24 cellular contexts compared by ENCODE assay signal in the genomic region with DNA sequence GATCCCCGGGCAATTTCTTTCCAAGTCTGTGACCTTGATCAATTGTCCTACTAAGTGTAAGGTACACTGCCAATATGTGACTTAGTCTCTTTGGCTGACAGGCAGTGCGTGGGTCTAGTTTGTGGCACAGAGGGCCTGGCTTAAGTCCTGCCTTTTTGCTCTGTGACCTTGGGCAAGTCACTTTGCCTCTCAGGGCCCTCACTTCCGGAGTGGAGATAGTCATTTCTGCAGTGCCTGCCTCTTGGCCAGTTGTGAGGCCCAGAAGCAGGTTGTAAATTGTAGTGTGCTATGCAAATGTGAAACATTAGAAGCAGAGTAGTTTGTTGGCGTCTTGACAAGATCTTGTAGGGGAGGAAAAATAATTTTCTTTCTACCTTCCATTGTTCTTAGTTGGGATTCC. TPM values are rescaled to one million over a fixed set of nuclear protein-coding genes. Genes with fewer than 3 reads are reported as not detected.
DNase-seq lines count a peak whose midpoint lies in the region; ATAC-seq and TF ChIP-seq lines count a peak whose summit lies in the region.
"Had no signal": no experiment of that assay in that cellular context is flagged by ENCODE, and none has a peak within 500 bp of the region (broad histone marks: within the 10 kb centered on the region; RNA-seq: fewer than 3 reads in every experiment).

No MANE protein-coding gene starts in this region.

- H3K36me3 Mint-ChIP-seq in activated naive CD4-positive, alpha-beta T cell treated with anti-CD3 and anti-CD28 coated beads for 36 hours (ENCODE audit: low read depth) = no peaks in the 10 kb centered on the region
- H3K36me3 Mint-ChIP-seq: activated naive CD8-positive, alpha-beta T cell; memory B cell had no signal

- no TSS peak for BruUV-seq in A673 (replicated peaks; lab: Mats Ljungman, UMichigan)

- H3K4me3 ChIP-seq in A673 (ENCODE audit: low read depth, low read length, poor library complexity, severe bottlenecking) (no peak overlapping the region), SK-N-MC (peak overlapping the region; percentile 65)
- H3K4me3 ChIP-seq: BLaER1 had no signal

- no peak overlapping the region for H3K27ac Mint-ChIP-seq in activated naive CD4-positive, alpha-beta T cell treated with anti-CD3 and anti-CD28 coated beads for 36 hours
- H3K27ac Mint-ChIP-seq: activated naive CD8-positive, alpha-beta T cell; activated T-helper 17 cell treated with anti-CD3 and anti-CD28 coated beads, Interleukin-2, amount 50 U/mL, for 72 hours; dendritic cell treated with granulocyte-macrophage colony-stimulating factor and Interleukin-4, amounts not matched to agents 40 ng/mL and 50 ng/mL, for 4 days; memory B cell; stimulated activated naive CD8-positive, alpha-beta T cell treated with anti-CD3 and anti-CD28 coated beads, Interleukin-15, Interleukin-2, amounts not matched to agents 100 ng/mL and 50 ng/mL, for 24 hours had no signal

- ATAC-seq in GM18867 (IDR thresholded peaks at IDR 0.05; ENCODE audit: unreplicated experiment) (peak; percentile 94), HG03280 (IDR thresholded peaks at IDR 0.05; ENCODE audit: unreplicated experiment) (peak; percentile 65)
- ATAC-seq: activated T-helper 17 cell treated with anti-CD3 and anti-CD28 coated beads, Interleukin-2, amount 50 U/mL, for 72 hours; HCT116 had no signal

- H3K9me3 ChIP-seq in A673 (ENCODE audit: low read depth, low read length, poor library complexity, severe bottlenecking) = no peaks in the 10 kb centered on the region
- H3K9me3 ChIP-seq in SK-N-MC (ENCODE audit: low read depth, low read length) = no peaks in the 10 kb centered on the region

- TF ChIP-seq CTCF in A673 (conservative IDR thresholded peaks at IDR 0.05; ENCODE audit: low read depth, low read length) = no peak

- H3K4me3 Mint-ChIP-seq in activated naive CD4-positive, alpha-beta T cell treated with anti-CD3 and anti-CD28 coated beads for 36 hours = no peak overlapping the region
- H3K4me3 Mint-ChIP-seq: activated naive CD8-positive, alpha-beta T cell; activated T-helper 17 cell treated with anti-CD3 and anti-CD28 coated beads, Interleukin-2, amount 50 U/mL, for 72 hours; dendritic cell treated with granulocyte-macrophage colony-stimulating factor and Interleukin-4, amounts not matched to agents 40 ng/mL and 50 ng/mL, for 4 days; memory B cell; stimulated activated naive CD8-positive, alpha-beta T cell treated with anti-CD3 and anti-CD28 coated beads, Interleukin-15, Interleukin-2, amounts not matched to agents 100 ng/mL and 50 ng/mL, for 24 hours had no signal

- peaks cover 67% of the 10 kb centered on the region for H3K4me1 ChIP-seq in A673 (ENCODE audit: insufficient read depth, low read length, poor library complexity, severe bottlenecking)

- intact Hi-C loops in A673 (cut with micrococcal nuclease; ENCODE audit: unreplicated experiment) = no loop called here
- intact Hi-C loops in activated naive CD4-positive, alpha-beta T cell treated with anti-CD3 and anti-CD28 coated beads for 36 hours (cut with micrococcal nuclease) = no loop called here

- DNase-seq in A673 (ENCODE audit: low spot score) (peak; percentile 63), SK-N-MC (ENCODE audit: low read depth, low spot score) (no peak), NCI-H446 treated with DMSO at 0.1 percent for 48 hours (lab: John Stamatoyannopoulos, UW) (no peak), DMS79 (lab: John Stamatoyannopoulos, UW) (no peak)
- DNase-seq in activated CD8-positive, alpha-beta memory T cell treated with anti-CD3 and anti-CD28 coated beads for 24 hours = no peak
- no peak for DNase-seq in activated naive CD4-positive, alpha-beta T cell treated with anti-CD3 and anti-CD28 coated beads for 36 hours
- DNase-seq: central memory CD4-positive, alpha-beta T cell; MV-4-11; NCI-H82; posterior cingulate gyrus; stimulated activated CD4-positive, alpha-beta T cell treated with anti-CD3 and anti-CD28 coated beads, Interleukin-15, amount 100 ng/mL, for 24 hours; SW 1271; T1000 had no signal

- CTCF ChIA-PET in A673 (lab: Charles Lee) = no interaction called here
- CTCF ChIA-PET in activated naive CD4-positive, alpha-beta T cell treated with anti-CD3 and anti-CD28 coated beads for 36 hours (lab: Charles Lee) = no interaction called here

- H3K36me3 ChIP-seq in A673 (ENCODE audit: insufficient read depth, low read length, poor library complexity, severe bottlenecking) = no peaks in the 10 kb centered on the region
- no peaks in the 10 kb centered on the region for H3K36me3 ChIP-seq in SK-N-MC (ENCODE audit: insufficient read depth, low read length)
- H3K36me3 ChIP-seq: BLaER1 had no signal

- H3K9ac ChIP-seq in SK-N-MC (ENCODE audit: insufficient read length) = peak overlapping the region; percentile 69
- H3K9ac ChIP-seq: BLaER1 had no signal

- H3K4me1 Mint-ChIP-seq in activated naive CD4-positive, alpha-beta T cell treated with anti-CD3 and anti-CD28 coated beads for 36 hours (ENCODE audit: low read depth) = no peaks in the 10 kb centered on the region
- H3K4me1 Mint-ChIP-seq: activated T-helper 17 cell treated with anti-CD3 and anti-CD28 coated beads, Interleukin-2, amount 50 U/mL, for 72 hours; memory B cell had no signal

- no peaks in the 10 kb centered on the region for H3K9me3 Mint-ChIP-seq in activated naive CD4-positive, alpha-beta T cell treated with anti-CD3 and anti-CD28 coated beads for 36 hours
- H3K9me3 Mint-ChIP-seq: activated T-helper 17 cell treated with anti-CD3 and anti-CD28 coated beads, Interleukin-2, amount 50 U/mL, for 72 hours; dendritic cell treated with granulocyte-macrophage colony-stimulating factor and Interleukin-4, amounts not matched to agents 40 ng/mL and 50 ng/mL, for 4 days; memory B cell; stimulated activated naive CD8-positive, alpha-beta T cell treated with anti-CD3 and anti-CD28 coated beads, Interleukin-15, Interleukin-2, amounts not matched to agents 100 ng/mL and 50 ng/mL, for 24 hours had no signal

- POLR2A ChIA-PET in A673 (lab: Charles Lee; ENCODE audit: low non-redundant PET) = no interaction called here

- peaks cover 3% of the 10 kb centered on the region for H3K27me3 Mint-ChIP-seq in activated naive CD4-positive, alpha-beta T cell treated with anti-CD3 and anti-CD28 coated beads for 36 hours (ENCODE audit: low read depth)
- H3K27me3 Mint-ChIP-seq: memory B cell had no signal

- H3K27ac ChIP-seq in A673 (ENCODE audit: low read depth, low read length, poor library complexity, severe bottlenecking) = peak overlapping the region; percentile 93
- H3K27ac ChIP-seq in SK-N-MC = peak overlapping the region; percentile 99
- H3K27ac ChIP-seq: BLaER1 had no signal

- no peaks in the 10 kb centered on the region for H3K27me3 ChIP-seq in A673 (replicated peaks; ENCODE audit: insufficient read depth, low read depth, low read length, poor library complexity)
- H3K27me3 ChIP-seq: BLaER1 had no signal

RNA-seq across cellular contexts. Expression of gene KIF4B, which starts 39.0 kb away (rescaled TPM):
- 0.77 and 0.79 TPM in 2 replicates for total RNA-seq in A673 (2021)
- under 1 TPM; 0.05 to 0.10 TPM for total RNA-seq in activated naive CD4-positive, alpha-beta T cell treated with anti-CD3 and anti-CD28 coated beads for 36 hours
- total RNA-seq: astrocyte, kidney epithelial cell had no signal
